ENCODE assay signal across 17 cellular contexts in the genomic region with DNA sequence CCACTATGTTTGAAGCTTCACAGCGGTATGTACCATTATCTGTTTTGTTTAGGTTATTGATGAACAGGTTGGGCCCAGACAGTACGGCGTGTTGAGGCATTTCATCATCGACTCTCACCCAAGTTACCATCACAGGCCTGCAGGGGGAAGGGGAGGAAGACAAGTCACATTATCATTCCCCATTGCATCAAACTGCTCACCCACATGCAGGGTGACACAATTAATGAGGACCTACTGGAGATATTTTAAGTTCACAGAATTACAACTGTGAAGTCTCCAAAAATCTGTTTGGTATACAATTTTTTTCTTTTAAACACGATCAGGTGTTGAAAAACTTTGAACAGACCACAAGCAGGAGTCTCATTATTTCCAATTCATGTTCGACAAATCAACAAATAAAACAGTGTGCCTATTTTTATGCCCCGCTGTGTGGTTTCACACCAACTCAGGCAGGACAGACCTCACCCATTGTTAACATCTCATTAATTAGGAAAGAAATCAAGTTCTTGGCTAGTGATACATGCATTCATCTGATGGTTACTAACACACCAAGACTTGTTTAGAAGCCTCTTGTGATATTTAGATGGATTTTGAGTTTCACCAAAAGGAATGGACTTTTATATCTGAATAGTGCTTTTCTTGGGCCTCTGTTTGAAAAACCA.
"Had no signal": no experiment of that assay in that cellular context is flagged by ENCODE, and none has a peak within 500 bp of the region (broad histone marks: within the 10 kb centered on the region; RNA-seq: fewer than 3 reads in every experiment).

No MANE protein-coding gene starts in this region.

- H3K36me3 Mint-ChIP-seq: naive B cell had no signal

- FAIRE-seq: islet of Langerhans had no signal

- H3K4me1 ChIP-seq: colonic mucosa, stomach, transverse colon had no signal

- H3K27me3 ChIP-seq: colonic mucosa, heart left ventricle, neutrophil, sigmoid colon, stomach, transverse colon had no signal

- H3K27ac ChIP-seq: colonic mucosa, heart left ventricle, neutrophil, sigmoid colon, skin epidermis, stomach, thoracic aorta, transverse colon had no signal

- H3K4me1 Mint-ChIP-seq: naive B cell had no signal

- H3K36me3 ChIP-seq: colonic mucosa, neutrophil, thoracic aorta, transverse colon had no signal

- H3K4me3 ChIP-seq: colonic mucosa, heart left ventricle, sigmoid colon, skin epidermis, stomach, thoracic aorta, transverse colon had no signal

- H3K9me3 ChIP-seq: colonic mucosa, heart left ventricle, neutrophil, sigmoid colon, stomach, thoracic aorta, transverse colon had no signal

- H3K4me3 Mint-ChIP-seq: naive B cell had no signal

- DNase-seq: colonic mucosa; dermis blood vessel endothelial cell; foreskin melanocyte; heart left ventricle; hippocampal formation; kidney glomerular epithelial cell; naive B cell; sigmoid colon; stimulated activated CD4-positive, alpha-beta T cell treated with anti-CD3 and anti-CD28 coated beads, Interleukin-2, amount 100 ng/mL, for 24 hours; stimulated activated naive CD4-positive, alpha-beta T cell; stomach; substantia nigra; transverse colon had no signal

- H3K27ac Mint-ChIP-seq: naive B cell had no signal

- ATAC-seq: heart left ventricle had no signal
